In the genomic region with DNA sequence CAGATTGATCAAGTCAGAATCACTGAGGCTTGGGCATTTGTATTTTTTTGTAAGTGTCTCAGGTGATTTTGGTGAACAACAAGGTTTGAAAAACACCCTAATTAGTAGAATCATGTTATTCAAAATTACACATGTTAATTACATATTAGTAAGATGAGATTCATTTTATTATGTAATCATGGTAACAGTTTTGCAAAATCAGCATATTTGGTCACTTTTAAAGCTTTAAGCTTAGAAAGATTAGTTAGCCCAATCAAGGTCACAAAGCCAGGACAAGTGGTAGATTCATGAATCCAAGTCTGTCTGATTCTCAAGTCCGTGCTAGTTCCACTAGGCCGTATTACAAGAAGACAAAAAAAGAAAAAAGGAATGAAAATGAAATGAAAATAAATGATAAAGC, we compare ENCODE assay signal across 21 cellular contexts.
DNase-seq lines count a peak whose midpoint lies in the region; ATAC-seq, FAIRE-seq and TF ChIP-seq lines count a peak whose summit lies in the region.
"Had no signal": no experiment of that assay in that cellular context is flagged by ENCODE, and none has a peak within 500 bp of the region (broad histone marks: within the 10 kb centered on the region; RNA-seq: fewer than 3 reads in every experiment).

No MANE protein-coding gene starts in this region.

- DNase-seq in A549 (ENCODE audit: low read depth in 1 of 2, low spot score in 1 of 2) (no peak), IMR-90 (no peak), H1 (ENCODE audit: low read depth in 1 of 2, low spot score in 2 of 2) (no peak), type B pancreatic cell (ENCODE audit: extremely low spot score, unreplicated experiment) (no peak)
- no peak for DNase-seq in activated CD4-positive, alpha-beta T cell treated with anti-CD3 and anti-CD28 coated beads for 4 hours
- DNase-seq: 8988T; AML-193; Caco-2; Calu3; CD4-positive, alpha-beta T cell; CD8-positive, alpha-beta T cell; DMS79 treated with DMSO at 0.1 percent for 48 hours; GF-D8 had no signal

- H4K8ac ChIP-seq in IMR-90 (ENCODE audit: low read depth in 2 of 2, low read length in 2 of 2) (no peak overlapping the region), H1 (ENCODE audit: extremely low read depth, insufficient read depth, low read length) (no peak overlapping the region)

- H4K5ac ChIP-seq in IMR-90 (ENCODE audit: low read depth, low read length) (no peak overlapping the region), H1 (ENCODE audit: insufficient read length, low read depth, low read length) (no peak overlapping the region)

- H3K4me3 ChIP-seq in A549 (no peak overlapping the region), IMR-90 (ENCODE audit: insufficient read depth, low read depth, low read length) (no peak overlapping the region), H1 (ENCODE audit: extremely low read depth in 1 of 4, insufficient read depth in 2 of 4, low read depth in 3 of 4, low read length in 4 of 4) (no peak overlapping the region)
- H3K4me3 ChIP-seq: BLaER1 treated with 17β-estradiol and CSF1 and Interleukin-3, amounts not matched to agents 10 nM and 100 nM had no signal

- H3K9me3 ChIP-seq in A549 = no peaks in the 10 kb centered on the region
- H3K9me3 ChIP-seq in IMR-90 (ENCODE audit: control insufficient read depth, insufficient read depth, low read length) = peaks cover 3% of the 10 kb centered on the region; the same call in 1 of the 2 replicates
- H3K9me3 ChIP-seq in H1 (ENCODE audit: insufficient read depth in 2 of 2, low read depth in 1 of 2, low read length in 1 of 2) = no peaks in the 10 kb centered on the region
- H3K9me3 ChIP-seq: Caco-2 had no signal

- no peaks in the 10 kb centered on the region for H3K4me1 ChIP-seq in A549
- peaks cover 3% of the 10 kb centered on the region; the same call in 1 of the 2 replicates for H3K4me1 ChIP-seq in IMR-90 (ENCODE audit: control insufficient read depth, insufficient read depth, low read length)
- no peaks in the 10 kb centered on the region for H3K4me1 ChIP-seq in H1 (replicated peaks in 1 of 4; ENCODE audit: control insufficient read depth in 3 of 4, insufficient read depth in 4 of 4, low read length in 3 of 4)
- H3K4me1 ChIP-seq: BLaER1 treated with 17β-estradiol and CSF1 and Interleukin-3, amounts not matched to agents 10 nM and 100 nM; Caco-2 had no signal

- H3K4ac ChIP-seq in IMR-90 (ENCODE audit: low read depth, low read length) = no peak overlapping the region
- H3K4ac ChIP-seq in H1 (replicated peaks; ENCODE audit: insufficient read length, low read depth, low read length) = no peak overlapping the region

- H2AFZ ChIP-seq in IMR-90 (replicated peaks; ENCODE audit: low read length, poor library complexity) (no peak overlapping the region), H1 (ENCODE audit: low read length) (no peak overlapping the region)

- H3K27ac ChIP-seq in A549 = no peak overlapping the region
- no peak overlapping the region for H3K27ac ChIP-seq in IMR-90 (ENCODE audit: insufficient read depth, low read length)
- no peak overlapping the region for H3K27ac ChIP-seq in H1 (ENCODE audit: low read depth, low read length)
- H3K27ac ChIP-seq: BLaER1 treated with 17β-estradiol and CSF1 and Interleukin-3, amounts not matched to agents 10 nM and 100 nM; C4-2B had no signal

- no peaks in the 10 kb centered on the region for H3K36me3 ChIP-seq in IMR-90 (ENCODE audit: control insufficient read depth, insufficient read depth, low read length)
- no peaks in the 10 kb centered on the region for H3K36me3 ChIP-seq in H1 (ENCODE audit: control insufficient read depth in 2 of 4, insufficient read depth in 4 of 4, low read length in 3 of 4)
- H3K36me3 ChIP-seq: BLaER1 treated with 17β-estradiol and CSF1 and Interleukin-3, amounts not matched to agents 10 nM and 100 nM had no signal

- no peak overlapping the region for H3K27ac Mint-ChIP-seq in type B pancreatic cell
- H3K27ac Mint-ChIP-seq: B cell; CD4-positive, alpha-beta T cell; CD8-positive, alpha-beta T cell had no signal

- POLR2A ChIA-PET in A549 (lab: Yijun Ruan, JAX) (no interaction called here), IMR-90 (lab: Charles Lee; ENCODE audit: unreplicated experiment) (no interaction called here), H1 (lab: Charles Lee; ENCODE audit: partially characterized antibody) (no interaction called here)

- H3K9ac ChIP-seq in IMR-90 (ENCODE audit: low read depth, low read length) (no peak overlapping the region), H1 (replicated peaks in 1 of 4; ENCODE audit: extremely low read depth in 1 of 4, low read depth in 3 of 4, low read length in 3 of 4) (no peak overlapping the region)
- H3K9ac ChIP-seq: BLaER1 treated with 17β-estradiol and CSF1 and Interleukin-3, amounts not matched to agents 10 nM and 100 nM had no signal

- TF ChIP-seq RAD21 in A549 (conservative IDR thresholded peaks at IDR 0.05 in 1 of 2, IDR thresholded peaks at IDR 0.05 in 1 of 2) (no peak), IMR-90 (IDR thresholded peaks at IDR 0.05; ENCODE audit: low read length) (no peak), H1 (IDR thresholded peaks at IDR 0.05 in 1 of 2, conservative IDR thresholded peaks at IDR 0.05 in 1 of 2; ENCODE audit: low read depth in 2 of 2, low read length in 2 of 2) (no peak)

- no peak overlapping the region for H4K91ac ChIP-seq in IMR-90 (ENCODE audit: insufficient read depth, low read depth, low read length)
- no peak overlapping the region for H4K91ac ChIP-seq in H1 (replicated peaks; ENCODE audit: insufficient read length, low read length)

- no peaks in the 10 kb centered on the region for H3K27me3 ChIP-seq in IMR-90 (ENCODE audit: control insufficient read depth, insufficient read depth, low read length)
- no peaks in the 10 kb centered on the region for H3K27me3 ChIP-seq in H1 (replicated peaks in 1 of 4; ENCODE audit: control insufficient read depth in 3 of 4, extremely low read depth in 1 of 4, insufficient read depth in 3 of 4, low read length in 3 of 4)
- H3K27me3 ChIP-seq: BLaER1 treated with 17β-estradiol and CSF1 and Interleukin-3, amounts not matched to agents 10 nM and 100 nM had no signal

- no peak overlapping the region for H2BK12ac ChIP-seq in H1 (ENCODE audit: low read depth, low read length)

- H2BK5ac ChIP-seq in IMR-90 (ENCODE audit: low read depth, low read length, poor library complexity, severe bottlenecking) (no peak overlapping the region), H1 (ENCODE audit: low read depth, low read length) (no peak overlapping the region)

- 29% methylated on average over 2 of the region's 2 CpGs for WGBS in A549 (ENCODE audit: missing lambda C conversion rate)
- whole genome bisulfite sequencing in IMR-90 (ENCODE audit: extremely low coverage in 2 of 2, insufficient read length in 1 of 2), 2 experiments = no CpG with 5 or more reads among the region's 2 CpGs
- WGBS in H1 (ENCODE audit: extremely low coverage in 1 of 2, insufficient coverage in 1 of 2, insufficient read length in 1 of 2, insufficient replicate concordance in 2 of 2, low coverage in 1 of 2, low lambda C conversion rate in 2 of 2, missing lambda C conversion rate in 1 of 2), 2 experiments = 89% methylated on average over 2 of the region's 2 CpGs; no CpG with 5 or more reads in 1 of the 2 experiments

- 0 out of 2 replicates have a peak, but pooled peaks cover 3% of the 10 kb centered on the region for H3K9me1 ChIP-seq in IMR-90 (ENCODE audit: insufficient read depth, low read length)

- H2AK9ac ChIP-seq in IMR-90 (replicated peaks; ENCODE audit: low read depth, low read length, poor library complexity) = no peak overlapping the region

- no peaks in the 10 kb centered on the region for H3K27me3 Mint-ChIP-seq in type B pancreatic cell
- H3K27me3 Mint-ChIP-seq: B cell; CD4-positive, alpha-beta T cell had no signal

- H2AK5ac ChIP-seq in IMR-90 (ENCODE audit: low read depth, low read length) (no peak overlapping the region), H1 (ENCODE audit: low read depth, low read length) (no peak overlapping the region)

- TF ChIP-seq EP300 in A549 (IDR thresholded peaks at IDR 0.05) = no peak
- TF ChIP-seq EP300 in H1 (IDR thresholded peaks at IDR 0.05; ENCODE audit: borderline replicate concordance in 1 of 2, low read depth in 2 of 2, low read length in 2 of 2) = no peak

- H3K18ac ChIP-seq in IMR-90 (ENCODE audit: low read depth, low read length) = no peak overlapping the region
- H3K18ac ChIP-seq in H1 (ENCODE audit: extremely low read depth, low read length) = no peak overlapping the region

- FAIRE-seq in A549 (lab: Jason Lieb, UNC) = no peak
- no peak for FAIRE-seq in H1 (lab: Jason Lieb, UNC)
- FAIRE-seq: A204.1, D721Med, G401.6, GM12891, GM19239 had no signal

- H3K79me2 ChIP-seq in H1 (ENCODE audit: control insufficient read depth in 1 of 2, insufficient read depth in 2 of 2, low read length in 2 of 2) = no peaks in the 10 kb centered on the region

- TF ChIP-seq CTCF in A549 (IDR thresholded peaks at IDR 0.05) (no peak), IMR-90 (conservative IDR thresholded peaks at IDR 0.05; ENCODE audit: low read depth, low read length) (no peak), H1 (IDR thresholded peaks at IDR 0.05; ENCODE audit: control extremely low read depth in 1 of 3, insufficient read depth in 1 of 3, low read depth in 1 of 3, low read length in 3 of 3) (no peak), type B pancreatic cell (conservative IDR thresholded peaks at IDR 0.05) (no peak)

- ATAC-seq in A549 (no peak), IMR-90 (ENCODE audit: low read depth) (no peak)
- ATAC-seq: CD8-positive, alpha-beta T cell had no signal

- TF ChIP-seq POLR2A in A549 (IDR thresholded peaks at IDR 0.05; ENCODE audit: low read length) = no peak
- TF ChIP-seq POLR2A in IMR-90 (IDR thresholded peaks at IDR 0.05; ENCODE audit: low read depth, low read length) = no peak
- no peak for TF ChIP-seq POLR2A in H1 (IDR thresholded peaks at IDR 0.05; ENCODE audit: control extremely low read depth in 1 of 2, low read depth in 2 of 2, low read length in 2 of 2)

- H4K20me1 ChIP-seq in IMR-90 (ENCODE audit: insufficient read depth, low read length) (no peaks in the 10 kb centered on the region), H1 (replicated peaks in 1 of 2; ENCODE audit: control insufficient read depth in 1 of 2, insufficient read depth in 2 of 2, low read length in 2 of 2) (no peaks in the 10 kb centered on the region)
- H4K20me1 ChIP-seq: BLaER1 treated with 17β-estradiol and CSF1 and Interleukin-3, amounts not matched to agents 10 nM and 100 nM had no signal

- no peaks in the 10 kb centered on the region for H3K79me1 ChIP-seq in IMR-90 (ENCODE audit: low read depth in 1 of 2, low read length in 2 of 2)
- H3K79me1 ChIP-seq in H1 (ENCODE audit: low read depth, low read length) = no peaks in the 10 kb centered on the region

- H3K4me1 Mint-ChIP-seq in type B pancreatic cell (ENCODE audit: unreplicated experiment) = no peaks in the 10 kb centered on the region
- H3K4me1 Mint-ChIP-seq: B cell had no signal

- H3K14ac ChIP-seq in IMR-90 (replicated peaks; ENCODE audit: low read depth, low read length) (no peak overlapping the region), H1 (ENCODE audit: insufficient read length) (no peak overlapping the region)

- in situ Hi-C loops in IMR-90 (cut with MboI; ENCODE audit: low sequenced_read_pairs) = no loop called here

- H3K4me2 ChIP-seq in A549 (no peak overlapping the region), IMR-90 (ENCODE audit: low read depth, low read length) (no peak overlapping the region), H1 (ENCODE audit: insufficient read depth in 1 of 2, low read depth in 2 of 2, low read length in 2 of 2) (no peak overlapping the region)
- H3K4me2 ChIP-seq: BLaER1 treated with 17β-estradiol and CSF1 and Interleukin-3, amounts not matched to agents 10 nM and 100 nM had no signal

- no peaks in the 10 kb centered on the region for H3K23me2 ChIP-seq in H1 (ENCODE audit: low read depth, low read length)

- H3K23ac ChIP-seq in IMR-90 (ENCODE audit: low read depth, low read length) (no peak overlapping the region), H1 (ENCODE audit: insufficient read length) (no peak overlapping the region)

- intact Hi-C loops in IMR-90 (cut with micrococcal nuclease) = no loop called here

- no peak overlapping the region for H3K56ac ChIP-seq in IMR-90 (ENCODE audit: extremely low read depth, insufficient read depth, low read length)
- no peak overlapping the region for H3K56ac ChIP-seq in H1 (replicated peaks; ENCODE audit: insufficient read length, low read depth, low read length)

- H3K9me3 Mint-ChIP-seq in type B pancreatic cell = peaks cover 1% of the 10 kb centered on the region
- H3K9me3 Mint-ChIP-seq: CD8-positive, alpha-beta T cell had no signal

- no TSS peak for BruUV-seq in IMR-90 (replicated peaks; lab: Mats Ljungman, UMichigan)

- H2BK120ac ChIP-seq in IMR-90 (ENCODE audit: low read depth, low read length) (no peak overlapping the region), H1 (replicated peaks; ENCODE audit: low read depth, low read length) (no peak overlapping the region)

- H3K4me3 Mint-ChIP-seq in type B pancreatic cell = no peak overlapping the region
- H3K4me3 Mint-ChIP-seq: B cell; CD4-positive, alpha-beta T cell; CD8-positive, alpha-beta T cell had no signal

- H3K36me3 Mint-ChIP-seq in type B pancreatic cell = no peaks in the 10 kb centered on the region
- H3K36me3 Mint-ChIP-seq: CD8-positive, alpha-beta T cell had no signal

- no peak overlapping the region for H2BK20ac ChIP-seq in IMR-90 (ENCODE audit: low read depth, low read length)
- no peak overlapping the region for H2BK20ac ChIP-seq in H1 (ENCODE audit: low read length)

- H2BK15ac ChIP-seq in IMR-90 (ENCODE audit: low read depth, low read length) (no peak overlapping the region), H1 (ENCODE audit: low read length) (no peak overlapping the region)

- dilution Hi-C loops in IMR-90 (cut with HindIII; ENCODE audit: low sequenced_read_pairs, unreplicated experiment) = no loop called here

- CTCF ChIA-PET in A549 (lab: Yijun Ruan, JAX) = no interaction called here
- CTCF ChIA-PET in IMR-90 (lab: Yijun Ruan, JAX) = no interaction called here
- CTCF ChIA-PET in H1 (lab: Charles Lee; ENCODE audit: partially characterized antibody) = no interaction called here
